In genomic region chr9:20620658-20621552, GRCh38 we compare ENCODE assay signal across 8 cellular contexts. TPM values are rescaled to one million over a fixed set of nuclear protein-coding genes. Genes with fewer than 3 reads are reported as not detected.
DNase-seq lines count a peak whose midpoint lies in the region; ATAC-seq and TF ChIP-seq lines count a peak whose summit lies in the region.

No MANE protein-coding gene starts in this region.

- H3K36me3 Mint-ChIP-seq in T-helper 2 cell treated with Interferon-gamma antibody and Interleukin-4, amounts not matched to agents 5 μg/mL and 100 μg/mL, for 36 hours (ENCODE audit: low read depth): peaks cover 21% of the 10 kb centered on the region

- intact Hi-C loops in body of pancreas (cut with DNase I): no loop called here

- H3K36me3 ChIP-seq in body of pancreas (replicated peaks in 1 of 2; ENCODE audit: insufficient read depth in 1 of 2, low read depth in 2 of 2): no peaks in the 10 kb centered on the region

- H3K27me3 ChIP-seq in body of pancreas: no peaks in the 10 kb centered on the region

- H3K4me3 Mint-ChIP-seq in T-helper 2 cell treated with Interferon-gamma antibody and Interleukin-4, amounts not matched to agents 5 μg/mL and 100 μg/mL, for 36 hours: peak overlapping the region; percentile 89

- no peak for TF ChIP-seq CTCF in body of pancreas (IDR thresholded peaks at IDR 0.05)

- ATAC-seq in body of pancreas (no peak), GM18505 (IDR thresholded peaks at IDR 0.05; ENCODE audit: unreplicated experiment) (no peak), GM18861 (IDR thresholded peaks at IDR 0.05; ENCODE audit: unreplicated experiment) (no peak)

- H3K27ac ChIP-seq in body of pancreas (peak overlapping the region in 3 of 4 donors; percentile 74 to 87 (median 86)), skin epidermis (peak overlapping the region in 20 of 21 experiments; percentile 60 to 93 (median 82))

- H3K4me1 Mint-ChIP-seq in T-helper 2 cell treated with Interferon-gamma antibody and Interleukin-4, amounts not matched to agents 5 μg/mL and 100 μg/mL, for 36 hours (ENCODE audit: low read depth): peaks cover 47% of the 10 kb centered on the region

- TF ChIP-seq POLR2A in body of pancreas (IDR thresholded peaks at IDR 0.05) (no peak), GM18505 (IDR thresholded peaks at IDR 0.05; ENCODE audit: borderline replicate concordance, extremely low read depth, insufficient read depth, insufficient read length) (no peak)

- no peaks in the 10 kb centered on the region for H3K9me3 Mint-ChIP-seq in T-helper 2 cell treated with Interferon-gamma antibody and Interleukin-4, amounts not matched to agents 5 μg/mL and 100 μg/mL, for 36 hours

- DNase-seq in NCI-H1092 treated with DMSO at 0.1 percent for 48 hours (lab: John Stamatoyannopoulos, UW): peak; percentile 57
- DNase-seq in NCI-H1092 (lab: John Stamatoyannopoulos, UW): no peak
- peak; percentile 38 for DNase-seq in T-helper 2 cell treated with Interferon-gamma antibody and Interleukin-4, amounts not matched to agents 5 μg/mL and 100 μg/mL, for 36 hours (ENCODE audit: low spot score)
- peak; percentile 36 to 46 (median 39) for DNase-seq in body of pancreas

- peak overlapping the region; percentile 81 to 92 for H3K4me3 ChIP-seq in body of pancreas
- H3K4me3 ChIP-seq in iPS-18c (ENCODE audit: insufficient read depth, low read depth, low read length): peak overlapping the region; percentile 77
- H3K4me3 ChIP-seq in skin epidermis: peak overlapping the region; percentile 72 to 94 (median 88)

- H3K9me3 ChIP-seq in body of pancreas (no peaks in the 10 kb centered on the region), iPS-18c (ENCODE audit: control insufficient read depth, insufficient read depth, low read length) (no peaks in the 10 kb centered on the region)

- 0 to 1% methylated on average over 54 to 74 of the region's 74 CpGs for WGBS in body of pancreas, 2 donors

- H3K27me3 Mint-ChIP-seq in T-helper 2 cell treated with Interferon-gamma antibody and Interleukin-4, amounts not matched to agents 5 μg/mL and 100 μg/mL, for 36 hours (ENCODE audit: low read depth): peaks cover 3% of the 10 kb centered on the region

- H3K4me1 ChIP-seq in body of pancreas: peaks cover 18% of the 10 kb centered on the region

- H3K27ac Mint-ChIP-seq in T-helper 2 cell treated with Interferon-gamma antibody and Interleukin-4, amounts not matched to agents 5 μg/mL and 100 μg/mL, for 36 hours: peak overlapping the region; percentile 95

RNA-seq across cellular contexts. Expression of gene MLLT3, which starts 1.4 kb away (rescaled TPM):
- total RNA-seq in body of pancreas: 1 to 10 TPM; 5.6 to 5.7 TPM
